In the genomic region with DNA sequence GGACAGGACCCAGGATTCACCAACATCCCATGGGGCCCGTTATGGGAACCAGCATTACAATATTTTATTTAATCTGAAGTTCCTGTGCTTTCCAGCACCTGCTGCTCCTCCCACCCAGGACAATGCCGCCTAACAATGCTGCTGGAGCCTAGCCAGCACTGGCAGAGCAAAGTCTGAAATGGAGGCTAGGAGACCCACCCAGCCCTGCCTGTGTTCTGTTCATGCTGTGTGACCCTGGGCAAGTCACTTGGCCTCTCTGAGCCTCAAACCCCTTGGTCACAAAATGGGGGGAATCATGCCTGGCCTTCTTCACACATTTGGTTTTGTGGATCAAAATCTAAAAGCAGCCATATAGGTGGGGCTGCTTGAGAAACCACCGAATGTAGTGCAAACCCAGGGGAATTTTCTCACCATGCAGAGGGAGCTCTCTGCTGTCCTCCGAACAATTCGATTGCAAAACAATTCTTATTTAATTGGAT, we compare ENCODE assay signal across 12 cellular contexts. TPM values are rescaled to one million over a fixed set of nuclear protein-coding genes. Genes with fewer than 3 reads are reported as not detected.
A peak's percentile ranks its signal among the peaks of the same experiment; 100 is the strongest.
DNase-seq lines count a peak whose midpoint lies in the region; ATAC-seq, FAIRE-seq and TF ChIP-seq lines count a peak whose summit lies in the region.
"Had no signal": no experiment of that assay in that cellular context is flagged by ENCODE, and none has a peak within 500 bp of the region (broad histone marks: within the 10 kb centered on the region; RNA-seq: fewer than 3 reads in every experiment).

No MANE protein-coding gene starts in this region.

- WGBS in HepG2 (ENCODE audit: low lambda C conversion rate) = 3% methylated on average over 5 of the region's 5 CpGs

- TF ChIP-seq CTCF in BE2C (IDR thresholded peaks at IDR 0.05; ENCODE audit: low read depth, low read length) (no peak), HepG2 (CRISPR knock-in tag; IDR thresholded peaks at IDR 0.05) (no peak)

- BruUV-seq in HepG2 (replicated peaks; lab: Mats Ljungman, UMichigan) = no TSS peak

- H3K9ac ChIP-seq in HepG2 (ENCODE audit: insufficient read depth, low read depth, low read length) = no peak overlapping the region

- H3K4me1 ChIP-seq in BE2C (no peaks in the 10 kb centered on the region), HepG2 (ENCODE audit: insufficient read depth, low read length) (peaks cover 51% of the 10 kb centered on the region)
- H3K4me1 ChIP-seq: pancreas had no signal

- POLR2A ChIA-PET in HepG2 (lab: Yijun Ruan, JAX) = interaction anchor here (0.6 to 0.7 kb wide), 2 partner anchors 37 to 40 kb away, joined by 3 read pairs; no protein-coding TSS in a partner anchor

- peak overlapping the region; percentile 43 for H3K4me2 ChIP-seq in HepG2 (ENCODE audit: low read depth, low read length)

- no peak for FAIRE-seq in HepG2 (lab: Jason Lieb, UNC)
- FAIRE-seq: pancreas had no signal

- H3K27ac ChIP-seq in HepG2 (ENCODE audit: extremely low read length, insufficient read depth, low read length) = no peak overlapping the region
- H3K27ac ChIP-seq: C4-2B, pancreas had no signal

- H3K79me2 ChIP-seq in HepG2 (ENCODE audit: insufficient read depth, low read length) = no peaks in the 10 kb centered on the region

- H3K27me3 ChIP-seq in BE2C = no peaks in the 10 kb centered on the region
- H3K27me3 ChIP-seq in HepG2 (ENCODE audit: control insufficient read depth in 1 of 2, insufficient read depth in 2 of 2, low read length in 2 of 2) = peaks cover 6 to 42% of the 10 kb centered on the region in 2 experiments; a peak in 4 of 5 replicates
- H3K27me3 ChIP-seq: pancreas had no signal

- no peaks in the 10 kb centered on the region for H3K9me3 ChIP-seq in BE2C
- no peaks in the 10 kb centered on the region for H3K9me3 ChIP-seq in HepG2 (ENCODE audit: low read length)
- H3K9me3 ChIP-seq: pancreas had no signal

- TF ChIP-seq RAD21 in HepG2 (CRISPR knock-in tag; IDR thresholded peaks at IDR 0.05) = no peak

- intact Hi-C loops in HepG2 (cut with micrococcal nuclease; ENCODE audit: unreplicated experiment) = loop anchor here (5.0 kb wide), 1 partner anchor 34 kb away; no protein-coding TSS in a partner anchor

- H3K36me3 ChIP-seq in BE2C (no peaks in the 10 kb centered on the region), HepG2 (replicated peaks in 1 of 2; ENCODE audit: control insufficient read depth in 1 of 2, insufficient read depth in 2 of 2, low read length in 2 of 2) (no peaks in the 10 kb centered on the region)
- H3K36me3 ChIP-seq: pancreas had no signal

- peak; percentile 32 for DNase-seq in BE2C
- DNase-seq in DMS153 (lab: John Stamatoyannopoulos, UW) = peak; percentile 65
- peak; percentile 11 for DNase-seq in NCI-H748 treated with DMSO at 0.1 percent for 48 hours (lab: John Stamatoyannopoulos, UW)
- peak; percentile 39 for DNase-seq in HepG2 (ENCODE audit: low spot score)
- DNase-seq in NCI-H82 (lab: John Stamatoyannopoulos, UW) = no peak
- DNase-seq in NCI-H187 treated with DMSO at 0.1 percent for 48 hours (lab: John Stamatoyannopoulos, UW) = no peak
- no peak for DNase-seq in H4 (ENCODE audit: low spot score)
- DNase-seq: glutamatergic neuron, Karpas-422, NCI-H2227 treated with DMSO at 0.1 percent for 48 hours had no signal

- CTCF ChIA-PET in HepG2 (lab: Yijun Ruan, JAX; ENCODE audit: low intra/inter-chr PET ratio, low total read pairs) = no interaction called here

- peak; percentile 14 for ATAC-seq in HepG2

- no peak overlapping the region for H2AFZ ChIP-seq in HepG2 (ENCODE audit: low read length)

- no peaks in the 10 kb centered on the region for H4K20me1 ChIP-seq in HepG2 (ENCODE audit: insufficient read depth, low read length)

- in situ Hi-C loops in HepG2 (cut with HindIII; ENCODE audit: extremely low pct_ligation_motif_present, low pct_unique_long_range_greater_than_20kb) = no loop called here

- TF ChIP-seq POLR2A in HepG2 (IDR thresholded peaks at IDR 0.05; ENCODE audit: insufficient read depth in 1 of 2, low read depth in 2 of 2, low read length in 2 of 2) = no peak

- H3K4me3 ChIP-seq in BE2C (ENCODE audit: low read depth, low read length) (no peak overlapping the region), HepG2 (replicated peaks in 1 of 3; ENCODE audit: insufficient read depth in 1 of 3, low read depth in 2 of 3, low read length in 3 of 3) (no peak overlapping the region)
- H3K4me3 ChIP-seq: pancreas had no signal

- no peak; a peak in 1 of 4 replicates for TF ChIP-seq EP300 in HepG2 (IDR thresholded peaks at IDR 0.05; ENCODE audit: low read depth in 2 of 2, low read length in 2 of 2)
- no peak for TF ChIP-seq EP300 in HepG2 (CRISPR knock-in tag; IDR thresholded peaks at IDR 0.05; ENCODE audit: borderline replicate concordance)

TF ChIP-seq in HepG2, 621 proteins besides CTCF, POLR2A, EP300 and RAD21 (continues in another document):
- TF ChIP-seq ZNF816 (CRISPR knock-in tag; IDR thresholded peaks at IDR 0.05; ENCODE audit: borderline replicate concordance) = no peak
- no peak for TF ChIP-seq RXRB (CRISPR knock-in tag; IDR thresholded peaks at IDR 0.05; ENCODE audit: borderline replicate concordance)
- TF ChIP-seq ZNF720 (CRISPR knock-in tag; IDR thresholded peaks at IDR 0.05) = no peak
- peak; percentile 55; the same call in 1 of the 2 replicates for TF ChIP-seq ZFP41 (CRISPR knock-in tag; IDR thresholded peaks at IDR 0.05; ENCODE audit: borderline replicate concordance)
- TF ChIP-seq NCOA1 (CRISPR knock-in tag; IDR thresholded peaks at IDR 0.05) = no peak
- TF ChIP-seq ZSCAN12 (CRISPR knock-in tag; IDR thresholded peaks at IDR 0.05) = no peak
- TF ChIP-seq ZNF343 (CRISPR knock-in tag; IDR thresholded peaks at IDR 0.05) = no peak
- peak; percentile 7 for TF ChIP-seq YY1 (IDR thresholded peaks at IDR 0.05; ENCODE audit: insufficient read depth, insufficient replicate concordance, low read depth, low read length)
- peak; percentile 72; the same call in 1 of the 2 replicates for TF ChIP-seq ADNP (CRISPR knock-in tag; IDR thresholded peaks at IDR 0.05)
- TF ChIP-seq MAF1 (CRISPR knock-in tag; IDR thresholded peaks at IDR 0.05; ENCODE audit: borderline replicate concordance) = no peak
- no peak for TF ChIP-seq ATF7 (IDR thresholded peaks at IDR 0.05)
- TF ChIP-seq ATF7 (CRISPR knock-in tag; IDR thresholded peaks at IDR 0.05) = no peak
- no peak; the same call in 1 of the 2 replicates for TF ChIP-seq MYC (CRISPR knock-in tag; IDR thresholded peaks at IDR 0.05; ENCODE audit: borderline replicate concordance)
- TF ChIP-seq SATB2 (CRISPR knock-in tag; IDR thresholded peaks at IDR 0.05) = no peak
- TF ChIP-seq ZNF234 (CRISPR knock-in tag; conservative IDR thresholded peaks at IDR 0.05) = no peak
- TF ChIP-seq, protein P1, sequence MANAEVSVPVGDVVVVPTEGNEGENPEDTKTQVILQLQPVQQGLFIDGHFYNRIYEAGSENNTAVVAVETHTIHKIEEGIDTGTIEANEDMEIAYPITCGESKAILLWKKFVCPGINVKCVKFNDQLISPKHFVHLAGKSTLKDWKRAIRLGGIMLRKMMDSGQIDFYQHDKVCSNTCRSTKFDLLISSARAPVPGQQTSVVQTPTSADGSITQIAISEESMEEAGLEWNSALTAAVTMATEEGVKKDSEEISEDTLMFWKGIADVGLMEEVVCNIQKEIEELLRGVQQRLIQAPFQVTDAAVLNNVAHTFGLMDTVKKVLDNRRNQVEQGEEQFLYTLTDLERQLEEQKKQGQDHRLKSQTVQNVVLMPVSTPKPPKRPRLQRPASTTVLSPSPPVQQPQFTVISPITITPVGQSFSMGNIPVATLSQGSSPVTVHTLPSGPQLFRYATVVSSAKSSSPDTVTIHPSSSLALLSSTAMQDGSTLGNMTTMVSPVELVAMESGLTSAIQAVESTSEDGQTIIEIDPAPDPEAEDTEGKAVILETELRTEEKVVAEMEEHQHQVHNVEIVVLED (CRISPR knock-in tag; IDR thresholded peaks at IDR 0.05; ENCODE audit: borderline replicate concordance) = no peak
- 0 out of 2 replicates have a peak, but pooled peaks have one; percentile 4 for TF ChIP-seq TGIF2 (CRISPR knock-in tag; IDR thresholded peaks at IDR 0.05)
- TF ChIP-seq ZMYM4 (CRISPR knock-in tag; IDR thresholded peaks at IDR 0.05) = no peak
- no peak for TF ChIP-seq KMT2A (CRISPR knock-in tag; IDR thresholded peaks at IDR 0.05)

RNA-seq across cellular contexts. Expression of a gene that starts 38.5 kb away (rescaled TPM):
- polyA plus RNA-seq in BE2C (2012; ENCODE audit: insufficient read depth, insufficient read length, low read depth) = 216 TPM
- total RNA-seq in HepG2 (2016; rRNA removed; fragmentation: Illumina TruSeq; extraction: Trizol) = 371 and 422 TPM in 2 replicates
- total RNA-seq in HepG2 (2016; cell fraction: cytosol; rRNA removed; fragmentation: Illumina TruSeq; extraction: Trizol; ENCODE audit: low read depth) = 747 and 845 TPM in 2 replicates
- total RNA-seq in HepG2 (2016; cell fraction: insoluble cytoplasmic fraction; rRNA removed; fragmentation: Illumina TruSeq; extraction: Trizol) = 382 and 405 TPM in 2 replicates
- total RNA-seq in HepG2 (2016; cell fraction: membrane; rRNA removed; fragmentation: Illumina TruSeq; extraction: Trizol) = 1,179 and 1,380 TPM in 2 replicates
- total RNA-seq in HepG2 (2016; cell fraction: nucleus; rRNA removed; fragmentation: Illumina TruSeq; extraction: Trizol) = 154 and 170 TPM in 2 replicates
- polyA plus RNA-seq in HepG2 (2011; rRNA removed) = 105 and 142 TPM in 2 replicates
- polyA plus RNA-seq in HepG2 (2011; cell fraction: cytosol; rRNA removed) = 93.6 and 131 TPM in 2 replicates
- polyA plus RNA-seq in HepG2 (2011; cell fraction: nucleus; rRNA removed) = 44.5 and 56.5 TPM in 2 replicates
- 108 and 109 TPM in 2 replicates for polyA plus RNA-seq in HepG2 (2012)
- polyA plus RNA-seq in HepG2 (2016; cell fraction: cytosol; fragmentation: Illumina TruSeq; extraction: Trizol; ENCODE audit: low read depth) = 923 and 940 TPM in 2 replicates
- 367 and 392 TPM in 2 replicates for polyA plus RNA-seq in HepG2 (2016; cell fraction: insoluble cytoplasmic fraction; fragmentation: Illumina TruSeq; extraction: Trizol; ENCODE audit: low read depth)
- polyA plus RNA-seq in HepG2 (2016; cell fraction: membrane; fragmentation: Illumina TruSeq; extraction: Trizol; ENCODE audit: low read depth) = 1,008 and 1,080 TPM in 2 replicates
- 235 and 237 TPM in 2 replicates for polyA plus RNA-seq in HepG2 (2016; cell fraction: nucleus; fragmentation: Illumina TruSeq; extraction: Trizol; ENCODE audit: insufficient read depth, low read depth)
- 64.0 and 223 TPM in 2 replicates for polyA minus RNA-seq in HepG2 (2011; rRNA and poly(A)+ RNA removed; ENCODE audit: low replicate concordance)
- 53.3 and 58.5 TPM in 2 replicates for polyA minus RNA-seq in HepG2 (2011; cell fraction: cytosol; rRNA and poly(A)+ RNA removed)
- polyA minus RNA-seq in HepG2 (2011; cell fraction: nucleus; rRNA and poly(A)+ RNA removed) = 32.7 and 35.2 TPM in 2 replicates
- total RNA-seq in H4 (2014; rRNA removed; shearing (Covaris generic)) = 123 and 131 TPM in 2 replicates

Comparison
In these comparisons a context has a peak if more than half of its experiments do, and no peak if none do; other contexts are left out.
1. DNase-seq: peak in BE2C (single experiment), DMS153 (single experiment), NCI-H748 treated with DMSO at 0.1 percent for 48 hours (single experiment) and HepG2 (single experiment); none in NCI-H82 (single experiment), NCI-H187 treated with DMSO at 0.1 percent for 48 hours (single experiment) and H4 (single experiment).